18 cellular contexts compared by ENCODE assay signal in genomic region chr13:32254416-32254815, GRCh38.
DNase-seq lines count a peak whose midpoint lies in the region; ATAC-seq, FAIRE-seq and TF ChIP-seq lines count a peak whose summit lies in the region.
"Had no signal": no experiment of that assay in that cellular context is flagged by ENCODE, and none has a peak within 500 bp of the region (broad histone marks: within the 10 kb centered on the region; RNA-seq: fewer than 3 reads in every experiment).

No MANE protein-coding gene starts in this region.

- H3K36me3 ChIP-seq in colonic mucosa = no peaks in the 10 kb centered on the region
- peaks cover 0 to 5% of the 10 kb centered on the region in 2 donors for H3K36me3 ChIP-seq in kidney (ENCODE audit: control insufficient read depth in 1 of 2, insufficient read depth in 2 of 2, low read length in 2 of 2)
- no peaks in the 10 kb centered on the region for H3K36me3 ChIP-seq in uterus
- H3K36me3 ChIP-seq: BLaER1, MG63 had no signal

- H3K9me3 ChIP-seq in colonic mucosa = no peaks in the 10 kb centered on the region
- H3K9me3 ChIP-seq in kidney (ENCODE audit: control insufficient read depth in 1 of 2, low read length in 2 of 2) = no peaks in the 10 kb centered on the region
- H3K9me3 ChIP-seq in uterus = no peaks in the 10 kb centered on the region
- H3K9me3 ChIP-seq: BLaER1, MG63 had no signal

- H3K27ac ChIP-seq in colonic mucosa (peak overlapping the region; percentile 37), kidney (ENCODE audit: low read depth in 2 of 2, low read length in 2 of 2) (peak overlapping the region in 1 of 2 donors; percentile 10), uterus (peak overlapping the region; percentile 49 to 62)
- H3K27ac ChIP-seq: BLaER1 had no signal

- H3K4me1 ChIP-seq in colonic mucosa (no peaks in the 10 kb centered on the region), kidney (ENCODE audit: control insufficient read depth in 1 of 2, insufficient read depth in 1 of 2, low read depth in 1 of 2, low read length in 2 of 2) (no peaks in the 10 kb centered on the region), uterus (no peaks in the 10 kb centered on the region)
- H3K4me1 ChIP-seq: BLaER1 had no signal

- intact Hi-C loops in colonic mucosa (cut with DNase I) (loop anchor here (10.0 kb wide), 1 partner anchor 280 kb away; the partner anchor contains the start of gene N4BP2L2), kidney (cut with DNase I) (no loop called here), uterus (cut with DNase I; ENCODE audit: low total_unique reads) (no loop called here)

- TF ChIP-seq CTCF in colonic mucosa (IDR thresholded peaks at IDR 0.05) (no peak), kidney (IDR thresholded peaks at IDR 0.05; ENCODE audit: borderline replicate concordance, extremely low read depth, insufficient read depth) (no peak), uterus (IDR thresholded peaks at IDR 0.05) (no peak)

- DNase-seq in colonic mucosa (no peak), kidney (no peak), renal cortical epithelial cell (ENCODE audit: low read depth) (peak; percentile 29), uterus (no peak), retina (no peak), C1 segment of cervical spinal cord (lab: John Stamatoyannopoulos, UW) (no peak)
- DNase-seq: activated CD4-positive, alpha-beta memory T cell treated with anti-CD3 and anti-CD28 coated beads, Interleukin-2, amount 10 ng/mL, durations not matched to agents 7 days and 5 days; amniotic stem cell; DMS79 treated with DMSO at 0.1 percent for 48 hours; foreskin fibroblast; MG63; NCI-H2081; NCI-H524 treated with DMSO at 0.1 percent for 48 hours; OCI-M1; stimulated activated CD8-positive, alpha-beta memory T cell treated with anti-CD3 and anti-CD28 coated beads, Interleukin-4, amount 100 ng/mL, for 48 hours had no signal

- H3K9ac ChIP-seq in colonic mucosa (ENCODE audit: low read depth in 2 of 2, low read length in 2 of 2) = peak overlapping the region in 1 of 2 donors; percentile 30
- no peak overlapping the region for H3K9ac ChIP-seq in kidney (ENCODE audit: low read length in 2 of 2)
- H3K9ac ChIP-seq: BLaER1 had no signal

- ATAC-seq in HG03045 (IDR thresholded peaks at IDR 0.05; ENCODE audit: unreplicated experiment) = no peak
- ATAC-seq: activated T-helper 17 cell treated with anti-CD3 and anti-CD28 coated beads, Interleukin-2, amount 50 U/mL, for 72 hours had no signal

- no peak for TF ChIP-seq POLR2A in uterus (IDR thresholded peaks at IDR 0.05)

- peak overlapping the region; percentile 7 for H3K4me3 ChIP-seq in colonic mucosa
- H3K4me3 ChIP-seq in kidney (ENCODE audit: low read length in 2 of 2) = peak overlapping the region; percentile 3 to 38
- no peak overlapping the region for H3K4me3 ChIP-seq in uterus
- H3K4me3 ChIP-seq: BLaER1, MG63 had no signal

- FAIRE-seq in kidney (lab: Jason Lieb, UNC) = no peak

- no peaks in the 10 kb centered on the region for H3K27me3 ChIP-seq in colonic mucosa
- no peaks in the 10 kb centered on the region for H3K27me3 ChIP-seq in uterus
- H3K27me3 ChIP-seq: BLaER1, MG63 had no signal

Comparison
In these comparisons a context has a peak if more than half of its experiments do, and no peak if none do; other contexts are left out.
1. H3K4me3 ChIP-seq: peak in colonic mucosa (single experiment) and kidney (2 of 2); none in uterus (0 of 2).